In genomic region chr13:111413407-111414187, GRCh38 we compare ENCODE assay signal across 23 cellular contexts.
"Had no signal": no experiment of that assay in that cellular context is flagged by ENCODE, and none has a peak within 500 bp of the region (broad histone marks: within the 10 kb centered on the region; RNA-seq: fewer than 3 reads in every experiment).

No MANE protein-coding gene starts in this region.

- H3K27ac Mint-ChIP-seq: nephron progenitor cell, type B pancreatic cell had no signal

- H3K9me3 ChIP-seq: heart right ventricle, left ventricle myocardium inferior, ovary, right atrium auricular region, sigmoid colon, thyroid gland had no signal

- H3K27me3 ChIP-seq: ovary, right atrium auricular region had no signal

- DNase-seq: central memory CD4-positive, alpha-beta T cell; cortex of kidney; dorsolateral prefrontal cortex; effector CD8-positive, alpha-beta T cell; foreskin melanocyte; heart right ventricle; hypothalamus; islet precursor cell; left ventricle myocardium inferior; mesenchymal stem cell; midbrain; nephron progenitor cell; nucleus accumbens; ovary; stimulated activated CD4-positive, alpha-beta T cell treated with anti-CD3 and anti-CD28 coated beads, Interleukin-2, amount 100 ng/mL, for 24 hours; stimulated activated CD4-positive, alpha-beta T cell treated with anti-CD3 and anti-CD28 coated beads, Interleukin-4, amount 100 ng/mL, for 4 hours; stimulated activated naive CD4-positive, alpha-beta T cell; thyroid gland had no signal

- H3K4me3 ChIP-seq: heart right ventricle, left ventricle myocardium inferior, lung, ovary, right atrium auricular region, sigmoid colon, skin epidermis, thyroid gland had no signal

- H3K36me3 ChIP-seq: heart right ventricle, left ventricle myocardium inferior, ovary, right atrium auricular region, sigmoid colon, thyroid gland had no signal

- ATAC-seq: heart right ventricle had no signal

- H3K36me3 Mint-ChIP-seq: type B pancreatic cell had no signal

- H3K4me3 Mint-ChIP-seq: nephron progenitor cell, type B pancreatic cell had no signal

- H3K27ac ChIP-seq: dorsolateral prefrontal cortex, heart right ventricle, left ventricle myocardium inferior, ovary, right atrium auricular region, sigmoid colon, skin epidermis, thyroid gland had no signal

- H3K4me1 ChIP-seq: heart right ventricle, left ventricle myocardium inferior, right atrium auricular region, sigmoid colon, thyroid gland had no signal

- H3K9me3 Mint-ChIP-seq: nephron progenitor cell, type B pancreatic cell had no signal
